ENCODE assay signal across 23 cellular contexts in genomic region chrX:56366901-56367300, GRCh38.
DNase-seq lines count a peak whose midpoint lies in the region; ATAC-seq and TF ChIP-seq lines count a peak whose summit lies in the region.
"Had no signal": no experiment of that assay in that cellular context is flagged by ENCODE, and none has a peak within 500 bp of the region (broad histone marks: within the 10 kb centered on the region; RNA-seq: fewer than 3 reads in every experiment).

No MANE protein-coding gene starts in this region.

- no peak overlapping the region for H3K14ac ChIP-seq in H9 (ENCODE audit: insufficient read depth, low read length)

- H3K18ac ChIP-seq in H9 (ENCODE audit: insufficient read length, low read depth, low read length): no peak overlapping the region

- H2BK12ac ChIP-seq in H9 (ENCODE audit: insufficient read length, low read depth, low read length): no peak overlapping the region

- H3K4me1 Mint-ChIP-seq in T-helper 2 cell treated with Interferon-gamma antibody and Interleukin-4, amounts not matched to agents 5 μg/mL and 100 μg/mL, for 36 hours (ENCODE audit: low read depth): peaks cover 46% of the 10 kb centered on the region
- H3K4me1 Mint-ChIP-seq in H9: no peaks in the 10 kb centered on the region
- peaks cover 19 to 64% (median 59%) of the 10 kb centered on the region in 7 donors for H3K4me1 Mint-ChIP-seq in naive thymus-derived CD4-positive, alpha-beta T cell
- no peaks in the 10 kb centered on the region for H3K4me1 Mint-ChIP-seq in mesothelial cell of epicardium

- H3K9ac ChIP-seq in H9 (ENCODE audit: extremely low read depth, insufficient read length, low read length) (no peak overlapping the region), colonic mucosa (ENCODE audit: low read depth in 2 of 2, low read length in 2 of 2) (no peak overlapping the region)
- H3K9ac ChIP-seq: BLaER1 had no signal

- H3K9me3 ChIP-seq in H9 (ENCODE audit: control insufficient read depth, low read depth, low read length) (peaks cover 30% of the 10 kb centered on the region), colonic mucosa (no peaks in the 10 kb centered on the region)
- no peaks in the 10 kb centered on the region for H3K9me3 ChIP-seq in naive thymus-derived CD4-positive, alpha-beta T cell (ENCODE audit: control insufficient read depth in 2 of 3, low read length in 3 of 3)
- H3K9me3 ChIP-seq: vagina had no signal

- TF ChIP-seq CTCF in H9 (conservative IDR thresholded peaks at IDR 0.05): 0 out of 3 replicates have a peak, but pooled peaks have one; percentile 16
- no peak for TF ChIP-seq CTCF in colonic mucosa (IDR thresholded peaks at IDR 0.05)
- TF ChIP-seq CTCF in mesothelial cell of epicardium (IDR thresholded peaks at IDR 0.05; ENCODE audit: unreplicated experiment): no peak

- H3K27me3 Mint-ChIP-seq in T-helper 2 cell treated with Interferon-gamma antibody and Interleukin-4, amounts not matched to agents 5 μg/mL and 100 μg/mL, for 36 hours (ENCODE audit: low read depth): no peaks in the 10 kb centered on the region
- H3K27me3 Mint-ChIP-seq in H9 (ENCODE audit: low read depth) (peaks cover 2% of the 10 kb centered on the region), mesothelial cell of epicardium (ENCODE audit: low read depth) (no peaks in the 10 kb centered on the region)
- H3K27me3 Mint-ChIP-seq in naive thymus-derived CD4-positive, alpha-beta T cell: no peaks in the 10 kb centered on the region
- H3K27me3 Mint-ChIP-seq: activated CD4-positive, alpha-beta T cell treated with anti-CD3 and anti-CD28 coated beads for 36 hours had no signal

- H3K36me3 ChIP-seq in colonic mucosa: no peaks in the 10 kb centered on the region
- no peaks in the 10 kb centered on the region for H3K36me3 ChIP-seq in naive thymus-derived CD4-positive, alpha-beta T cell (ENCODE audit: control insufficient read depth in 2 of 3, insufficient read depth in 3 of 3, low read length in 3 of 3)
- H3K36me3 ChIP-seq: BLaER1, heart right ventricle, vagina had no signal

- H3K23ac ChIP-seq in H9 (ENCODE audit: insufficient read length, low read depth, low read length): no peak overlapping the region

- H3K27me3 ChIP-seq in H9 (ENCODE audit: insufficient read depth, low read length) (no peaks in the 10 kb centered on the region), colonic mucosa (no peaks in the 10 kb centered on the region)
- H3K27me3 ChIP-seq in naive thymus-derived CD4-positive, alpha-beta T cell (ENCODE audit: control insufficient read depth in 2 of 2, insufficient read depth in 2 of 2, low read length in 2 of 2): no peaks in the 10 kb centered on the region
- H3K27me3 ChIP-seq: heart right ventricle, vagina had no signal

- no peak overlapping the region for H3T11ph ChIP-seq in H9 (ENCODE audit: low read length)

- peak overlapping the region; percentile 34 for H3K27ac Mint-ChIP-seq in T-helper 2 cell treated with Interferon-gamma antibody and Interleukin-4, amounts not matched to agents 5 μg/mL and 100 μg/mL, for 36 hours
- no peak overlapping the region; a peak in 2 of 7 replicates for H3K27ac Mint-ChIP-seq in H9
- peak overlapping the region in 7 of 9 donors; percentile 19 to 96 (median 47) for H3K27ac Mint-ChIP-seq in naive thymus-derived CD4-positive, alpha-beta T cell
- H3K27ac Mint-ChIP-seq in mesothelial cell of epicardium: no peak overlapping the region
- H3K27ac Mint-ChIP-seq: activated CD4-positive, alpha-beta T cell treated with anti-CD3 and anti-CD28 coated beads for 36 hours had no signal

- no peak overlapping the region for H2BK120ac ChIP-seq in H9 (ENCODE audit: low read depth, low read length, poor library complexity, severe bottlenecking)

- H3K4me1 ChIP-seq in H9 (ENCODE audit: insufficient read depth, low read length) (no peaks in the 10 kb centered on the region), colonic mucosa (no peaks in the 10 kb centered on the region)
- peaks cover 4 to 52% of the 10 kb centered on the region in 2 donors for H3K4me1 ChIP-seq in naive thymus-derived CD4-positive, alpha-beta T cell (ENCODE audit: control insufficient read depth in 2 of 2, insufficient read depth in 2 of 2, low read length in 2 of 2)
- H3K4me1 ChIP-seq: BLaER1, heart right ventricle, vagina had no signal

- intact Hi-C loops in colonic mucosa (cut with DNase I): no loop called here
- intact Hi-C loops in naive thymus-derived CD4-positive, alpha-beta T cell (cut with micrococcal nuclease): loop anchor here (5.0 kb wide), 2 partner anchors 195 to 445 kb away; partner anchors contain the start of gene UBQLN2 (in 1 of the 2)

- no peak overlapping the region for H2AFZ ChIP-seq in H9 (ENCODE audit: low read length)

- H3K79me1 ChIP-seq in H9 (ENCODE audit: insufficient read depth, low read depth, low read length, poor library complexity, severe bottlenecking): no peaks in the 10 kb centered on the region

- H3K4me3 Mint-ChIP-seq in T-helper 2 cell treated with Interferon-gamma antibody and Interleukin-4, amounts not matched to agents 5 μg/mL and 100 μg/mL, for 36 hours: no peak overlapping the region
- H3K4me3 Mint-ChIP-seq in H9 (no peak overlapping the region), mesothelial cell of epicardium (no peak overlapping the region)
- H3K4me3 Mint-ChIP-seq in naive thymus-derived CD4-positive, alpha-beta T cell: peak overlapping the region in 3 of 10 donors; percentile 21 to 53 (median 23)
- H3K4me3 Mint-ChIP-seq: activated CD4-positive, alpha-beta T cell treated with anti-CD3 and anti-CD28 coated beads for 36 hours; immature natural killer cell had no signal

- no peak overlapping the region for H3K56ac ChIP-seq in H9 (ENCODE audit: insufficient read length, low read depth, low read length)

- no peak overlapping the region for H2AK5ac ChIP-seq in H9 (ENCODE audit: insufficient read length, low read length)

- no peak overlapping the region for H3K4me2 ChIP-seq in H9 (ENCODE audit: insufficient read depth, insufficient read length, low read length)
- H3K4me2 ChIP-seq: BLaER1 had no signal

- no peak overlapping the region for H2BK15ac ChIP-seq in H9 (ENCODE audit: low read depth, low read length)

- no peaks in the 10 kb centered on the region for H3K79me2 ChIP-seq in H9 (ENCODE audit: insufficient read depth, low read length)

- no peak overlapping the region for H4K5ac ChIP-seq in H9 (ENCODE audit: insufficient read length, low read depth, low read length)

- H3K9me3 Mint-ChIP-seq in T-helper 2 cell treated with Interferon-gamma antibody and Interleukin-4, amounts not matched to agents 5 μg/mL and 100 μg/mL, for 36 hours: peaks cover 11% of the 10 kb centered on the region
- H3K9me3 Mint-ChIP-seq in H9: peaks cover 81 to 89% of the 10 kb centered on the region in 2 experiments
- peaks cover 0 to 15% (median 4%) of the 10 kb centered on the region in 11 donors for H3K9me3 Mint-ChIP-seq in naive thymus-derived CD4-positive, alpha-beta T cell
- H3K9me3 Mint-ChIP-seq in mesothelial cell of epicardium: peaks cover 71% of the 10 kb centered on the region
- H3K9me3 Mint-ChIP-seq: immature natural killer cell had no signal

- no CpG with 5 or more reads among the region's 9 CpGs for WGBS in H9 (ENCODE audit: extremely low coverage, insufficient read length, low lambda C conversion rate)

- H3K27ac ChIP-seq in H9 (ENCODE audit: insufficient read length, low read depth, low read length) (no peak overlapping the region), colonic mucosa (no peak overlapping the region)
- no peak overlapping the region for H3K27ac ChIP-seq in naive thymus-derived CD4-positive, alpha-beta T cell (ENCODE audit: low read depth, low read length)
- H3K27ac ChIP-seq: BLaER1, heart right ventricle, skin epidermis, vagina had no signal

- no peak for DNase-seq in T-helper 2 cell treated with Interferon-gamma antibody and Interleukin-4, amounts not matched to agents 5 μg/mL and 100 μg/mL, for 36 hours (ENCODE audit: low spot score)
- DNase-seq in T-helper 2 cell: no peak
- peak; percentile 36 for DNase-seq in H9
- peak; percentile 34 for DNase-seq in colonic mucosa
- DNase-seq in naive thymus-derived CD4-positive, alpha-beta T cell: no peak
- no peak for DNase-seq in mesothelial cell of epicardium (ENCODE audit: low spot score in 2 of 2, unreplicated experiment in 2 of 2)
- DNase-seq: activated CD4-positive, alpha-beta T cell treated with anti-CD3 and anti-CD28 coated beads for 36 hours; activated effector memory CD4-positive, alpha-beta T cell treated with Interleukin-2 at 50 U/mL for 16 hours; heart right ventricle; immature natural killer cell; left ventricle myocardium superior; MV-4-11; NCI-H1694 treated with DMSO at 0.1 percent for 48 hours; PC-3; Right ventricle myocardium superior; stimulated activated CD4-positive, alpha-beta T cell treated with anti-CD3 and anti-CD28 coated beads, Interleukin-1b, Interleukin-23, amount 100 ng/mL, for 48 hours; SW 1271 had no signal

- H4K20me1 ChIP-seq in H9 (ENCODE audit: control insufficient read depth, insufficient read depth, insufficient read length): no peaks in the 10 kb centered on the region
- H4K20me1 ChIP-seq: BLaER1 had no signal

- no peaks in the 10 kb centered on the region for H3K23me2 ChIP-seq in H9 (ENCODE audit: insufficient read length, low read depth, low read length, poor library complexity, severe bottlenecking)

- H2BK5ac ChIP-seq in H9 (ENCODE audit: insufficient read length, low read length): no peak overlapping the region

- POLR2A ChIA-PET in naive thymus-derived CD4-positive, alpha-beta T cell (lab: Charles Lee): no interaction called here

- CTCF ChIA-PET in naive thymus-derived CD4-positive, alpha-beta T cell (lab: Charles Lee): no interaction called here

- H4K91ac ChIP-seq in H9 (ENCODE audit: insufficient read length, low read depth, low read length): no peak overlapping the region

- no peak for ATAC-seq in naive thymus-derived CD4-positive, alpha-beta T cell
- ATAC-seq in GM19328 (IDR thresholded peaks at IDR 0.05; ENCODE audit: unreplicated experiment) (no peak), HG03442 (IDR thresholded peaks at IDR 0.05; ENCODE audit: unreplicated experiment) (no peak)
- ATAC-seq: activated CD4-positive, alpha-beta T cell treated with anti-CD3 and anti-CD28 coated beads for 36 hours; HCT116; heart right ventricle; left ventricle myocardium superior; PC-3 had no signal

- no peak overlapping the region for H2BK20ac ChIP-seq in H9 (ENCODE audit: low read depth, low read length, poor library complexity, severe bottlenecking)

- H3K4ac ChIP-seq in H9 (ENCODE audit: low read depth, low read length): no peak overlapping the region

- peaks cover 19% of the 10 kb centered on the region for H3K36me3 Mint-ChIP-seq in T-helper 2 cell treated with Interferon-gamma antibody and Interleukin-4, amounts not matched to agents 5 μg/mL and 100 μg/mL, for 36 hours (ENCODE audit: low read depth)
- peaks cover under 1 to 9% (median 1%) of the 10 kb centered on the region in 3 experiments; a peak in 4 of 7 replicates for H3K36me3 Mint-ChIP-seq in H9 (ENCODE audit: insufficient read depth in 1 of 3, low read depth in 3 of 3)
- H3K36me3 Mint-ChIP-seq in naive thymus-derived CD4-positive, alpha-beta T cell: peaks cover 0 to 35% (median 0%) of the 10 kb centered on the region in 5 donors
- H3K36me3 Mint-ChIP-seq in mesothelial cell of epicardium: no peaks in the 10 kb centered on the region
- H3K36me3 Mint-ChIP-seq: immature natural killer cell had no signal

- H4K8ac ChIP-seq in H9 (replicated peaks; ENCODE audit: insufficient read length, low read depth, low read length): no peak overlapping the region

- H3K4me3 ChIP-seq in colonic mucosa: no peak overlapping the region
- no peak overlapping the region for H3K4me3 ChIP-seq in naive thymus-derived CD4-positive, alpha-beta T cell (ENCODE audit: low read length)
- H3K4me3 ChIP-seq: BLaER1, heart right ventricle, skin epidermis, vagina had no signal

Comparison
In these comparisons a context has a peak if more than half of its experiments do, and no peak if none do; other contexts are left out.
1. DNase-seq: peak in H9 (single experiment) and colonic mucosa (single experiment); none in T-helper 2 cell treated with Interferon-gamma antibody and Interleukin-4, amounts not matched to agents 5 μg/mL and 100 μg/mL, for 36 hours (single experiment), T-helper 2 cell (0 of 5), naive thymus-derived CD4-positive, alpha-beta T cell (0 of 9) and mesothelial cell of epicardium (0 of 2).
2. H3K27ac Mint-ChIP-seq: peak in T-helper 2 cell treated with Interferon-gamma antibody and Interleukin-4, amounts not matched to agents 5 μg/mL and 100 μg/mL, for 36 hours (single experiment) and naive thymus-derived CD4-positive, alpha-beta T cell (7 of 9); none in H9 (0 of 3) and mesothelial cell of epicardium (single experiment).